11 cellular contexts compared by ENCODE assay signal in the genomic region with DNA sequence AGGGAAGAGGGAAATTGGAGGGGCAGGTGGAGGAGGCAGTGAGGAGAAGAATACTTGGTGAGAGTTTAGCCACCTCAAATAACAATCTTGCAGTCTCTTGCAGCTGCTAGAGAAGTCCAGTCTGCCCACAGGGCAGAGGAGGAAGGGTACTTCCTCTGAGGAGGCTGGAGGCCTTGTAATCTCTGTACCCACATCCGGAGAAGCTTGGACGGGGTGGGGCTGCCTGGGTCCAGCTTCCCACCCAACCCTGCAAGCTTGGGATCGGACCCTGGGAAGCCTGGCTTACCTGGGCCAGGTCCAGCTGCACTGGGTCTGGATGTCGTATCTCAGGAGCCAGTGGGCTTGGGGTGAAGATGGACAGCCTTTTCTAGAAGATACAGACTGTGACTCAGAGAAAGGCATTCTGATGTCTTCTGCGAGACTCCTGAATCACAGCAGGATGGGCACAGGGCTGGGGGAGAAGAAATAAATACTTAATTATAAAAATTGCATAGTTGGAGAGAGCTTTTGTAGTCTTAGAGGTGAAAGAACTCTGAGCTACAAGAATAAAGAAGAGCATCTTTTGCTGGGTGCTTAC.
DNase-seq lines count a peak whose midpoint lies in the region; ATAC-seq and TF ChIP-seq lines count a peak whose summit lies in the region.
"Had no signal": no experiment of that assay in that cellular context is flagged by ENCODE, and none has a peak within 500 bp of the region (broad histone marks: within the 10 kb centered on the region; RNA-seq: fewer than 3 reads in every experiment).

No MANE protein-coding gene starts in this region.

- peak overlapping the region; percentile 33 for H3K27ac Mint-ChIP-seq in osteocyte (ENCODE audit: unreplicated experiment)
- H3K27ac Mint-ChIP-seq: activated naive CD4-positive, alpha-beta T cell treated with anti-CD3 and anti-CD28 coated beads, Interleukin-2, amount 10 ng/mL, durations not matched to agents 7 days and 5 days; type B pancreatic cell had no signal

- no peak for TF ChIP-seq POLR2A in erythroblast (IDR thresholded peaks at IDR 0.05; ENCODE audit: low read length)

- H3K27me3 Mint-ChIP-seq in osteocyte (ENCODE audit: unreplicated experiment): no peaks in the 10 kb centered on the region
- H3K27me3 Mint-ChIP-seq: type B pancreatic cell had no signal

- H3K4me1 Mint-ChIP-seq in osteocyte (ENCODE audit: unreplicated experiment): peaks cover 32% of the 10 kb centered on the region

- no peaks in the 10 kb centered on the region for H3K36me3 Mint-ChIP-seq in osteocyte (ENCODE audit: unreplicated experiment)
- H3K36me3 Mint-ChIP-seq: type B pancreatic cell had no signal

- no peak overlapping the region for H3K4me3 Mint-ChIP-seq in osteocyte (ENCODE audit: unreplicated experiment)
- H3K4me3 Mint-ChIP-seq: activated naive CD4-positive, alpha-beta T cell treated with anti-CD3 and anti-CD28 coated beads, Interleukin-2, amount 10 ng/mL, durations not matched to agents 7 days and 5 days; type B pancreatic cell had no signal

- TF ChIP-seq CTCF in osteocyte (IDR thresholded peaks at IDR 0.05): no peak

- no peaks in the 10 kb centered on the region for H3K9me3 Mint-ChIP-seq in osteocyte (ENCODE audit: unreplicated experiment)
- H3K9me3 Mint-ChIP-seq: activated naive CD4-positive, alpha-beta T cell treated with anti-CD3 and anti-CD28 coated beads, Interleukin-2, amount 10 ng/mL, durations not matched to agents 7 days and 5 days; type B pancreatic cell had no signal

- ATAC-seq in esophagus mucosa: no peak
- ATAC-seq in GM21619 (IDR thresholded peaks at IDR 0.05; ENCODE audit: unreplicated experiment): no peak

- DNase-seq in EH (ENCODE audit: low read depth) (peak; percentile 59), NCI-H226 (peak; percentile 40), erythroblast (lab: John Stamatoyannopoulos, UW) (peak; percentile 8 to 24), osteocyte (ENCODE audit: extremely low spot score, unreplicated experiment) (no peak), DMS79 (lab: John Stamatoyannopoulos, UW) (no peak), NCI-H1436 (lab: John Stamatoyannopoulos, UW) (no peak)
- DNase-seq: activated naive CD4-positive, alpha-beta T cell treated with anti-CD3 and anti-CD28 coated beads, Interleukin-2, amount 10 ng/mL, durations not matched to agents 7 days and 5 days; stimulated activated CD4-positive, alpha-beta T cell treated with anti-CD3 and anti-CD28 coated beads, Interleukin-1b, Interleukin-23, amount 100 ng/mL, for 48 hours had no signal

Comparison
In these comparisons a context has a peak if more than half of its experiments do, and no peak if none do; other contexts are left out.
1. DNase-seq: peak in EH (single experiment), NCI-H226 (single experiment) and erythroblast (2 of 2); none in osteocyte (single experiment), DMS79 (single experiment) and NCI-H1436 (single experiment).